In genomic region chr22:38238519-38239051, GRCh38 we compare ENCODE assay signal across 1 cellular context.
TF ChIP-seq lines count a peak whose summit lies in the region.

No MANE protein-coding gene starts in this region.

TF ChIP-seq in HCT116, 20 proteins besides CTCF, POLR2A, EP300 and RAD21 (continued from another document):
- no peak for TF ChIP-seq ZBTB33 (IDR thresholded peaks at IDR 0.05; ENCODE audit: extremely low read depth, insufficient replicate concordance, low read length)
- TF ChIP-seq EZH2 (IDR thresholded peaks at IDR 0.05) = no peak
- TF ChIP-seq SRF (IDR thresholded peaks at IDR 0.05; ENCODE audit: low read depth) = no peak
- TF ChIP-seq EZH2phosphoT487 (IDR thresholded peaks at IDR 0.05; ENCODE audit: borderline replicate concordance) = no peak
- TF ChIP-seq SIN3A (IDR thresholded peaks at IDR 0.05; ENCODE audit: low read depth) = no peak
- no peak for TF ChIP-seq FOSL1 (IDR thresholded peaks at IDR 0.05; ENCODE audit: low read depth)
- TF ChIP-seq POLR2AphosphoS5 (IDR thresholded peaks at IDR 0.05; ENCODE audit: low read depth, low read length) = no peak
- TF ChIP-seq SP1 (IDR thresholded peaks at IDR 0.05; ENCODE audit: low read depth) = no peak
- TF ChIP-seq CEBPB (IDR thresholded peaks at IDR 0.05; ENCODE audit: low read depth) = no peak
- no peak for TF ChIP-seq YY1 (IDR thresholded peaks at IDR 0.05; ENCODE audit: extremely low read depth, insufficient replicate concordance, low read depth, low read length)
- TF ChIP-seq ATF3 (IDR thresholded peaks at IDR 0.05) = no peak
- TF ChIP-seq EGR1 (IDR thresholded peaks at IDR 0.05; ENCODE audit: low read depth) = no peak
